In the genomic region with DNA sequence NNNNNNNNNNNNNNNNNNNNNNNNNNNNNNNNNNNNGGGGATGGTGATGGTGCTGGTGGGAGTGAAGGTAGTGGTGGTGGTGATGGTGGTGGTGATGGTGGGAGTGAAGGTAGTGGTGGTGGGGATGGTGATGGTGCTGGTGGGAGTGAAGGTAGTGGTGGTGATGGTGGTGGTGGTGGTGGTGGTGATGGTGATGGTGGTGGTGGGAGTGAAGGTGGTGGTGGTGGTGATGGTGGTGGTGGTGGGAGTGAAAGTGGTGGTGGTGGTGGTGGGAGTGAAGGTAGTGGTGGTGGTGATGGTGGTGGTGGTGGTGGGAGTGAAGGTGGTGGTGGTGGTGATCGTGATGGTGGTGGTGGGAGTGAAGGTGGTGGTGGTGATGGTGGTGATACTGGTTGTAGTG, we compare ENCODE assay signal across 12 cellular contexts.
DNase-seq lines count a peak whose midpoint lies in the region; ATAC-seq, FAIRE-seq and TF ChIP-seq lines count a peak whose summit lies in the region.
"Had no signal": no experiment of that assay in that cellular context is flagged by ENCODE, and none has a peak within 500 bp of the region (broad histone marks: within the 10 kb centered on the region; RNA-seq: fewer than 3 reads in every experiment).

No MANE protein-coding gene starts in this region.

- peak; percentile 61 for ATAC-seq in left ventricle myocardium superior
- peak; percentile 30 to 66 (median 54) for ATAC-seq in pancreas
- ATAC-seq in HG02642 (IDR thresholded peaks at IDR 0.05; ENCODE audit: poor library complexity, unreplicated experiment), result no peak
- no peak for ATAC-seq in HG02678 (IDR thresholded peaks at IDR 0.05; ENCODE audit: unreplicated experiment)

- H3K36me3 ChIP-seq in pancreas, result no peaks in the 10 kb centered on the region

- H3K27me3 ChIP-seq in pancreas, result no peaks in the 10 kb centered on the region

- WGBS in pancreas, 2 donors, result 25 to 75% methylated on average over 1 of the region's 1 CpG

- H3K4me1 ChIP-seq in pancreas, result no peaks in the 10 kb centered on the region

- H3K9me3 ChIP-seq in pancreas, result no peaks in the 10 kb centered on the region

- DNase-seq in Daoy (ENCODE audit: low read depth) (peak; percentile 32), cardiac fibroblast (ENCODE audit: low read depth in 2 of 2) (peak; percentile 8 to 22), left ventricle myocardium superior (peak; percentile 12), pancreas (peak in 3 of 6 donors; percentile 11 to 76 (median 28)), NCI-H446 treated with DMSO at 0.1 percent for 48 hours (lab: John Stamatoyannopoulos, UW) (no peak), NCI-H82 treated with DMSO at 0.1 percent for 48 hours (lab: John Stamatoyannopoulos, UW; ENCODE audit: unreplicated experiment) (no peak)
- DNase-seq: activated CD4-positive, alpha-beta T cell treated with anti-CD3 and anti-CD28 coated beads, Interleukin-2, amount 50 U/mL, for 4 hours; amygdala had no signal

- no peak for TF ChIP-seq CTCF in cardiac fibroblast (IDR thresholded peaks at IDR 0.05; ENCODE audit: low read depth, low read length)
- TF ChIP-seq CTCF in pancreas (IDR thresholded peaks at IDR 0.05), result no peak

- H3K4me3 ChIP-seq in cardiac fibroblast (replicated peaks in 1 of 2; ENCODE audit: low read depth in 2 of 2, low read length in 2 of 2), result peak overlapping the region in 1 of 2 donors; percentile 26
- H3K4me3 ChIP-seq in pancreas, result no peak overlapping the region

- intact Hi-C loops in left ventricle myocardium superior (cut with micrococcal nuclease), result no loop called here
- intact Hi-C loops in pancreas (cut with DNase I), result no loop called here

- FAIRE-seq in pancreas (lab: Jason Lieb, UNC), result no peak
- FAIRE-seq: endometrium had no signal

- no peak overlapping the region for H3K27ac ChIP-seq in pancreas
- H3K27ac ChIP-seq: C4-2B had no signal

Comparison
In these comparisons a context has a peak if more than half of its experiments do, and no peak if none do; other contexts are left out.
1. DNase-seq: peak in Daoy (single experiment), cardiac fibroblast (2 of 2) and left ventricle myocardium superior (single experiment); none in NCI-H446 treated with DMSO at 0.1 percent for 48 hours (single experiment) and NCI-H82 treated with DMSO at 0.1 percent for 48 hours (single experiment).
2. ATAC-seq: peak in left ventricle myocardium superior (single experiment) and pancreas (4 of 4); none in HG02642 (single experiment) and HG02678 (single experiment).